Comparison of ENCODE assay signal across 21 cellular contexts in the genomic region with DNA sequence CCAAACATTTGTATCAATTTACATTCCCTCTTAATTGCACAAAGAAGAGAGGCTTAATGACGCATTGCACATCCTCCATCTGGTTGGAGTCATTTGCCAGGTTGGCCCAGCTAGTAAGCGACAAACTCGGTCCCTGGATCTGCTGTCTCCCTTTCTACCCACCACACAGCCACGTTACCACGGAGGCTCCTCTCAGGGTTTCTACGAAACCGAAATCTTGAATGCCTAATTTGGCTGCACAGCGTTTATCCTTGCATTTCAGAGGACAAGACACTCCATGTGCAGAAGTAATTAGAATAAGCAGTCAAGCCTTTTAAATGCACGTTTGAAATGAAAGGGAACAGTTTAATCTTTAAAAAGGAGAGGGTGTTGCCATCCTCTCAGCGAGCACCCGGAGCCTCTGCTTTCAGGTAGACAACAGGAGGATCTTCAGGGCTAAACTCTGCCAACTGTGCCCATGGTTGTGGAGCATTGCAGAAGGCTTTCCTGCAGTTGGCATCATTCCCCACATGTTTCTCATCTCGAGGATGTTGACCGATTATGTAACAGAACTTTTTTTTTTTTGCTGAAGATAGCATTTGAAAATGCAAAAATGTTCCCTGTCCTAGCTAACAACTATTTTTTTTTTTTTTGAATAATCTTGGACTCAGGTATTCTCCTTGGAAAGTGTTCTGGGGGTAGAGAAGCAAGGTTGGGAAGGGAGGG. TPM values are rescaled to one million over a fixed set of nuclear protein-coding genes. Genes with fewer than 3 reads are reported as not detected.
A peak's percentile ranks its signal among the peaks of the same experiment; 100 is the strongest.
DNase-seq lines count a peak whose midpoint lies in the region; ATAC-seq and TF ChIP-seq lines count a peak whose summit lies in the region.
"Had no signal": no experiment of that assay in that cellular context is flagged by ENCODE, and none has a peak within 500 bp of the region (broad histone marks: within the 10 kb centered on the region; RNA-seq: fewer than 3 reads in every experiment).

No MANE protein-coding gene starts in this region.

- H3K4me1 ChIP-seq in KMS-11 (ENCODE audit: low read depth, poor library complexity, severe bottlenecking), result peaks cover 3% of the 10 kb centered on the region
- H3K4me1 ChIP-seq: BLaER1 treated with 17β-estradiol and CSF1 and Interleukin-3, amounts not matched to agents 10 nM and 100 nM; Caco-2 had no signal

- peak overlapping the region; percentile 27; the same call in 1 of the 2 replicates for H3K4me2 ChIP-seq in KMS-11
- H3K4me2 ChIP-seq: BLaER1 treated with 17β-estradiol and CSF1 and Interleukin-3, amounts not matched to agents 10 nM and 100 nM had no signal

- no peak overlapping the region for H3K9ac ChIP-seq in KMS-11
- H3K9ac ChIP-seq: BLaER1 treated with 17β-estradiol and CSF1 and Interleukin-3, amounts not matched to agents 10 nM and 100 nM had no signal

- H3K36me3 ChIP-seq in KMS-11 (ENCODE audit: insufficient read depth), result no peaks in the 10 kb centered on the region
- H3K36me3 ChIP-seq: BLaER1 treated with 17β-estradiol and CSF1 and Interleukin-3, amounts not matched to agents 10 nM and 100 nM had no signal

- no peak for TF ChIP-seq CTCF in KMS-11 (conservative IDR thresholded peaks at IDR 0.05; ENCODE audit: low read depth, low read length)

- no peaks in the 10 kb centered on the region for H3K27me3 ChIP-seq in KMS-11 (ENCODE audit: insufficient read depth, low read depth)
- H3K27me3 ChIP-seq: BLaER1 treated with 17β-estradiol and CSF1 and Interleukin-3, amounts not matched to agents 10 nM and 100 nM had no signal

- DNase-seq in G401 (ENCODE audit: low spot score) (peak; percentile 3), occipital lobe (lab: John Stamatoyannopoulos, UW) (peak; percentile 40), kidney tubule cell (ENCODE audit: low spot score) (no peak)
- no peak for DNase-seq in activated T-cell treated with anti-CD3 and anti-CD28 coated beads, Interleukin-2, amount 50 U/mL, for 48 hours
- DNase-seq: Caco-2; CD4-positive, alpha-beta memory T cell; DMS153; GOT3; KBM-7; NCI-H1092 treated with DMSO at 0.1 percent for 48 hours; NCI-H146; NCI-H2081 treated with DMSO at 0.1 percent for 48 hours; NCI-H446 treated with DMSO at 0.1 percent for 48 hours; NCI-H748 treated with DMSO at 0.1 percent for 48 hours had no signal

- no peaks in the 10 kb centered on the region for H3K79me2 ChIP-seq in KMS-11 (ENCODE audit: insufficient read depth, low read depth)

- in situ Hi-C loops in G401 (cut with HindIII; ENCODE audit: low sequenced_read_pairs), result no loop called here

- H4K20me1 ChIP-seq in KMS-11 (ENCODE audit: insufficient read depth), result no peaks in the 10 kb centered on the region
- H4K20me1 ChIP-seq: BLaER1 treated with 17β-estradiol and CSF1 and Interleukin-3, amounts not matched to agents 10 nM and 100 nM had no signal

- H3K27ac ChIP-seq in KMS-11, result no peak overlapping the region
- peak overlapping the region; percentile 67 for H3K27ac ChIP-seq in angular gyrus (ENCODE audit: low read depth, low read length)
- H3K27ac ChIP-seq: BLaER1 treated with 17β-estradiol and CSF1 and Interleukin-3, amounts not matched to agents 10 nM and 100 nM had no signal

- no peak overlapping the region for H3K4me3 ChIP-seq in KMS-11 (IDR thresholded peaks at IDR 0.05; ENCODE audit: insufficient read depth, low read depth, low read length)
- H3K4me3 ChIP-seq: BLaER1 treated with 17β-estradiol and CSF1 and Interleukin-3, amounts not matched to agents 10 nM and 100 nM had no signal

- ATAC-seq in HG03097 (IDR thresholded peaks at IDR 0.05; ENCODE audit: low FRiP score, unreplicated experiment), result no peak
- ATAC-seq: HCT116, Right ventricle myocardium inferior had no signal

- no peak overlapping the region for H2AFZ ChIP-seq in KMS-11 (ENCODE audit: low read depth)

RNA-seq across cellular contexts. Expression of gene SLC24A4, which starts 37.9 kb away (rescaled TPM):
- total RNA-seq in G401 (2014; rRNA removed; shearing (Covaris generic)), result not detected in 2 replicates
- total RNA-seq in occipital lobe, result 0.31 TPM
- total RNA-seq: Caco-2; CD4-positive, alpha-beta memory T cell; HT1080 had no signal

Comparison
In these comparisons a context has a peak if more than half of its experiments do, and no peak if none do; other contexts are left out.
1. DNase-seq: peak in G401 (single experiment) and occipital lobe (single experiment); none in activated T-cell treated with anti-CD3 and anti-CD28 coated beads, Interleukin-2, amount 50 U/mL, for 48 hours (0 of 2) and kidney tubule cell (single experiment).